In genomic region chr15:74843445-74843828, GRCh38 we compare ENCODE assay signal across 8 cellular contexts. TPM values are rescaled to one million over a fixed set of nuclear protein-coding genes. Genes with fewer than 3 reads are reported as not detected.
DNase-seq lines count a peak whose midpoint lies in the region; ATAC-seq and TF ChIP-seq lines count a peak whose summit lies in the region.

No MANE protein-coding gene starts in this region.

- H3K27ac ChIP-seq in A673 (ENCODE audit: low read depth, low read length, poor library complexity, severe bottlenecking), result peak overlapping the region; percentile 78
- peak overlapping the region; percentile 76 for H3K27ac ChIP-seq in KOPT-K1 (ENCODE audit: low read depth, low read length, poor library complexity, severe bottlenecking)

- H3K9me3 ChIP-seq in A673 (ENCODE audit: low read depth, low read length, poor library complexity, severe bottlenecking), result no peaks in the 10 kb centered on the region
- no peaks in the 10 kb centered on the region for H3K9me3 ChIP-seq in KOPT-K1 (ENCODE audit: insufficient read depth, low read length, poor library complexity, severe bottlenecking)

- no peaks in the 10 kb centered on the region for H3K27me3 Mint-ChIP-seq in naive B cell

- CTCF ChIA-PET in A673 (lab: Charles Lee), result interaction anchor here (0.9 kb wide), 1 partner anchor 58 kb away, joined by 3 read pairs; no protein-coding TSS in a partner anchor

- intact Hi-C loops in A673 (cut with micrococcal nuclease; ENCODE audit: unreplicated experiment), result loop anchor here (5.0 kb wide), 1 partner anchor 59 kb away; no protein-coding TSS in a partner anchor

- ATAC-seq in naive B cell (ENCODE audit: low read depth in 2 of 2), result no peak
- no peak for ATAC-seq in HG02885 (IDR thresholded peaks at IDR 0.05; ENCODE audit: poor library complexity, unreplicated experiment)
- ATAC-seq in GM21619 (IDR thresholded peaks at IDR 0.05; ENCODE audit: unreplicated experiment), result no peak

- no peaks in the 10 kb centered on the region for H3K27me3 ChIP-seq in A673 (replicated peaks; ENCODE audit: insufficient read depth, low read depth, low read length, poor library complexity)

- BruUV-seq in A673 (replicated peaks; lab: Mats Ljungman, UMichigan), result TSS peak; percentile 96

- H3K27ac Mint-ChIP-seq in naive B cell, result peak overlapping the region; percentile 84 to 94 (median 92)

- TF ChIP-seq CTCF in A673 (conservative IDR thresholded peaks at IDR 0.05; ENCODE audit: low read depth, low read length) (peak; percentile 31; the same call in 1 of the 2 replicates), choroid plexus epithelial cell (conservative IDR thresholded peaks at IDR 0.05; ENCODE audit: low read depth, low read length) (no peak)

- H3K36me3 ChIP-seq in A673 (ENCODE audit: insufficient read depth, low read length, poor library complexity, severe bottlenecking) (peaks cover 12% of the 10 kb centered on the region), KOPT-K1 (ENCODE audit: insufficient read depth, low read length) (peaks cover 37% of the 10 kb centered on the region)

- POLR2A ChIA-PET in A673 (lab: Charles Lee; ENCODE audit: low non-redundant PET), result no interaction called here

- peak overlapping the region; percentile 98 for H3K4me3 ChIP-seq in A673 (ENCODE audit: low read depth, low read length, poor library complexity, severe bottlenecking)
- peak overlapping the region; percentile 62 for H3K4me3 ChIP-seq in choroid plexus epithelial cell (ENCODE audit: low read depth, low read length)

- H3K36me3 Mint-ChIP-seq in naive B cell, result peaks cover 0 to 11% of the 10 kb centered on the region in 2 donors

- H3K4me1 Mint-ChIP-seq in naive B cell, result peaks cover 33 to 39% (median 38%) of the 10 kb centered on the region in 3 donors

- DNase-seq in A673 (ENCODE audit: low spot score), result no peak
- DNase-seq in choroid plexus epithelial cell (ENCODE audit: low read depth), result no peak
- DNase-seq in naive B cell, result no peak
- no peak for DNase-seq in midbrain (lab: John Stamatoyannopoulos, UW)
- DNase-seq in activated CD4-positive, alpha-beta T cell treated with anti-CD3 and anti-CD28 coated beads, Interleukin-2, amount 50 U/mL, for 1 hour, result no peak

- peaks cover 8% of the 10 kb centered on the region for H3K4me1 ChIP-seq in A673 (ENCODE audit: insufficient read depth, low read length, poor library complexity, severe bottlenecking)

- H3K4me3 Mint-ChIP-seq in naive B cell, result peak overlapping the region; percentile 78 to 94 (median 84)

- H3K9me3 Mint-ChIP-seq in naive B cell, result no peaks in the 10 kb centered on the region

RNA-seq across cellular contexts. Expression of gene ULK3, which starts 0.5 kb away (rescaled TPM):
- total RNA-seq in A673 (2021), result 53.3 and 58.3 TPM in 2 replicates
- 10 to 100 TPM in 5 of 6 donors, 1 to 10 TPM in 1; 9.3 to 21.5 (median 13.1) TPM for polyA plus RNA-seq in naive B cell (ENCODE audit: low read depth in 6 of 6)

RNA-seq across cellular contexts. Expression of gene CPLX3, which starts 17.0 kb away (rescaled TPM):
- total RNA-seq in A673 (2021), result 0.17 and 0.28 TPM in 2 replicates
- polyA plus RNA-seq in naive B cell (ENCODE audit: low read depth in 6 of 6), result not detected

RNA-seq across cellular contexts. Expression of gene SCAMP2, which starts 29.7 kb away (rescaled TPM):
- total RNA-seq in A673 (2021), result 77.9 and 94.4 TPM in 2 replicates
- polyA plus RNA-seq in naive B cell (ENCODE audit: low read depth in 6 of 6), result 100 to 1,000 TPM; 102 to 122 (median 110) TPM

RNA-seq across cellular contexts. Expression of gene LMAN1L, which starts 30.8 kb away (rescaled TPM):
- total RNA-seq in A673 (2021), result 0.80 TPM in 1 of 2 replicates, not detected in the other
- not detected for polyA plus RNA-seq in naive B cell (ENCODE audit: low read depth in 6 of 6)

RNA-seq across cellular contexts. Expression of gene MPI, which starts 46.4 kb away (rescaled TPM):
- total RNA-seq in A673 (2021), result 48.2 and 62.8 TPM in 2 replicates
- polyA plus RNA-seq in naive B cell (ENCODE audit: low read depth in 6 of 6), result 10 to 100 TPM; 54.3 to 70.0 (median 57.7) TPM
